ENCODE assay signal across 8 cellular contexts in the genomic region with DNA sequence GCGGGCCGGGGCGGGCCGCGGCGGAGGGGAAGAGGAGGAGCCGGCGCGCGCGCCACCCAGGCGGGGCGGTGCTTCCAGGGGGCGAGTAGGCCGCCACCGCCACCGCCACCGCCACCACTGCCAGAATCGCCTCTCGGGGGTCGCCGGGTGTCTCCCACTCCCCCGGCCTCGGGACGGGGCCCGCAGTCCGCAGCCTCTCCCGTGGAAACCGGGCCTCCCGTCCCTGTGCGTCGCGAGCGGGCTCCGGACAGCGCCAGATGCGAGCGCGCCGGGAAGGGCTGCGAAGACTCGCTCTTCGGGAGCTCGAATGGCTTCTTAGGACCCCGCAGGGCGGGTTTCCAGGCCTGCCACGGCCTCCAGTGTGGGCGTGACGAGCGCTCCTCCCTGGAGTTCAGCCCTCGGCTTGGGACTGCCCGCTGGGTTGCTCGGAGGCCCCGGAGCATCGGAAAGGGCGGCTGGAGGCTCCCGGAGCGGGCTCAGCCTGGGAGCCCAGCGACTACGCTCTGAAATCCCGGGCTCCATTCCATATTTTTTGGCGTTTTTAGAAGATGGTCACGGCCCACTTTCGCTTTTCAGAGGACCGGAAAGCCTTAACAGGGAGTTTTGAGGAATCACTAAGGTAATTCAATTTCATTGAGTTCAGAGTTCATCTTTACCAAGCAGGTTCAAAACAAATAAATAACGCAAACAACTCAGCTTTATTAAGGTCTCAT. TPM values are rescaled to one million over a fixed set of nuclear protein-coding genes. Genes with fewer than 3 reads are reported as not detected.
A peak's percentile ranks its signal among the peaks of the same experiment; 100 is the strongest.
DNase-seq lines count a peak whose midpoint lies in the region; ATAC-seq and TF ChIP-seq lines count a peak whose summit lies in the region.

No MANE protein-coding gene starts in this region.

- H2AFZ ChIP-seq in smooth muscle cell (ENCODE audit: low read depth) = peak overlapping the region; percentile 74

- H3K27me3 Mint-ChIP-seq in WTC11 (ENCODE audit: low read depth) = no peaks in the 10 kb centered on the region
- H3K27me3 Mint-ChIP-seq in immature natural killer cell (ENCODE audit: low read depth in 3 of 3) = peaks cover 4 to 14% (median 8%) of the 10 kb centered on the region in 3 donors

- H3K27ac ChIP-seq in caudate nucleus (ENCODE audit: low read depth, low read length) (peak overlapping the region; percentile 93), smooth muscle cell (ENCODE audit: low read depth) (peak overlapping the region; percentile 92)

- TF ChIP-seq CTCF in WTC11 (IDR thresholded peaks at IDR 0.05) (no peak), smooth muscle cell (IDR thresholded peaks at IDR 0.05; ENCODE audit: borderline replicate concordance, insufficient read depth, poor library complexity, severe bottlenecking) (no peak)

- H3K4me1 Mint-ChIP-seq in WTC11 = peaks cover 17% of the 10 kb centered on the region
- peaks cover 51 to 54% of the 10 kb centered on the region in 2 donors for H3K4me1 Mint-ChIP-seq in immature natural killer cell

- CTCF ChIA-PET in WTC11 (lab: Charles Lee) = interaction anchor here (1.1 kb wide), 1 partner anchor 27 kb away, joined by 3 read pairs; no protein-coding TSS in a partner anchor

- POLR2A ChIA-PET in WTC11 (lab: Charles Lee) = interaction anchor here (0.9 kb wide), 1 partner anchor 70 kb away, joined by 3 read pairs; no protein-coding TSS in a partner anchor

- H3K4me2 ChIP-seq in smooth muscle cell = peak overlapping the region; percentile 95

- H3K4me3 Mint-ChIP-seq in WTC11 (peak overlapping the region; percentile 73), immature natural killer cell (peak overlapping the region; percentile 89 to 94 (median 92))

- H3K27ac Mint-ChIP-seq in WTC11 (peak overlapping the region; percentile 72), immature natural killer cell (peak overlapping the region in 5 of 6 donors; percentile 59 to 86 (median 73))

- peak overlapping the region; percentile 85 for H3K4me3 ChIP-seq in smooth muscle cell

- ATAC-seq in GM18907 (IDR thresholded peaks at IDR 0.05; ENCODE audit: unreplicated experiment) (peak; percentile 90), HG03139 (IDR thresholded peaks at IDR 0.05; ENCODE audit: unreplicated experiment) (peak; percentile 77), WTC11 (peak; percentile 90)

- H4K20me1 ChIP-seq in smooth muscle cell (ENCODE audit: low read depth) = peaks cover 28% of the 10 kb centered on the region

- peaks cover 32% of the 10 kb centered on the region for H3K36me3 Mint-ChIP-seq in WTC11
- H3K36me3 Mint-ChIP-seq in immature natural killer cell = peaks cover 0 to 6% (median 0%) of the 10 kb centered on the region in 3 donors

- DNase-seq in AG08395 (ENCODE audit: low spot score) (peak; percentile 99), NCI-H2196 treated with DMSO at 0.1 percent for 48 hours (lab: John Stamatoyannopoulos, UW; ENCODE audit: unreplicated experiment) (peak; percentile 93), WTC11 (ENCODE audit: low spot score) (peak; percentile 94), caudate nucleus (lab: John Stamatoyannopoulos, UW) (peak; percentile 14 to 97 (median 92)), immature natural killer cell (peak; percentile 78 to 82 (median 81)), smooth muscle cell (lab: John Stamatoyannopoulos, UW; ENCODE audit: unreplicated experiment) (peak; percentile 92)

- H3K9ac ChIP-seq in smooth muscle cell (ENCODE audit: low read depth) = peak overlapping the region; percentile 91

- under 1% methylated on average over 48 of the region's 66 CpGs for WGBS in smooth muscle cell (ENCODE audit: low lambda C conversion rate)

- no peaks in the 10 kb centered on the region for H3K36me3 ChIP-seq in smooth muscle cell (ENCODE audit: low read depth)

- H3K9me3 ChIP-seq in smooth muscle cell (replicated peaks; ENCODE audit: low read depth) = no peaks in the 10 kb centered on the region

- no peaks in the 10 kb centered on the region for H3K27me3 ChIP-seq in smooth muscle cell (ENCODE audit: low read depth)

- peaks cover 30% of the 10 kb centered on the region for H3K79me2 ChIP-seq in smooth muscle cell (ENCODE audit: low read depth)

- H3K9me3 Mint-ChIP-seq in WTC11 (peaks cover 29% of the 10 kb centered on the region), immature natural killer cell (no peaks in the 10 kb centered on the region)

- peaks cover 12% of the 10 kb centered on the region for H3K4me1 ChIP-seq in smooth muscle cell (ENCODE audit: low read depth)

- H3F3A ChIP-seq in smooth muscle cell (ENCODE audit: low read depth) = no peaks in the 10 kb centered on the region

TF ChIP-seq in WTC11, 78 proteins besides CTCF, POLR2A, EP300 and RAD21 (continues in another document):
- TF ChIP-seq, protein P1, sequence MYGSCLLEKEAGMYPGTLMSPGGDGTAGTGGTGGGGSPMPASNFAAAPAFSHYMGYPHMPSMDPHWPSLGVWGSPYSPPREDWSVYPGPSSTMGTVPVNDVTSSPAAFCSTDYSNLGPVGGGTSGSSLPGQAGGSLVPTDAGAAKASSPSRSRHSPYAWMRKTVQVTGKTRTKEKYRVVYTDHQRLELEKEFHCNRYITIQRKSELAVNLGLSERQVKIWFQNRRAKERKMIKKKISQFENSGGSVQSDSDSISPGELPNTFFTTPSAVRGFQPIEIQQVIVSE (CRISPR knock-in tag; IDR thresholded peaks at IDR 0.05; ENCODE audit: borderline replicate concordance) = no peak
- TF ChIP-seq NR3C1 (CRISPR knock-in tag; conservative IDR thresholded peaks at IDR 0.05; ENCODE audit: low read depth) (no peak), ZNF671 (CRISPR knock-in tag; IDR thresholded peaks at IDR 0.05) (no peak), ZNF138 (CRISPR knock-in tag; conservative IDR thresholded peaks at IDR 0.05) (no peak), TCF7 (CRISPR knock-in tag; IDR thresholded peaks at IDR 0.05; ENCODE audit: low read depth) (no peak), ZNF263 (CRISPR knock-in tag; IDR thresholded peaks at IDR 0.05; ENCODE audit: low read depth) (no peak), TEAD1 (CRISPR knock-in tag; IDR thresholded peaks at IDR 0.05) (peak; percentile 62), JAZF1 (CRISPR knock-in tag; IDR thresholded peaks at IDR 0.05) (no peak), KAT7 (CRISPR knock-in tag; IDR thresholded peaks at IDR 0.05; ENCODE audit: borderline replicate concordance) (no peak), FOXJ3 (CRISPR knock-in tag; IDR thresholded peaks at IDR 0.05; ENCODE audit: borderline replicate concordance) (no peak), PRRX2 (CRISPR knock-in tag; IDR thresholded peaks at IDR 0.05) (0 out of 2 replicates have a peak, but pooled peaks have one; percentile 58), JUN (CRISPR knock-in tag; IDR thresholded peaks at IDR 0.05) (0 out of 2 replicates have a peak, but pooled peaks have one; percentile 28), OVOL2 (CRISPR knock-in tag; IDR thresholded peaks at IDR 0.05; ENCODE audit: borderline replicate concordance) (no peak)
- TF ChIP-seq, protein P2, sequence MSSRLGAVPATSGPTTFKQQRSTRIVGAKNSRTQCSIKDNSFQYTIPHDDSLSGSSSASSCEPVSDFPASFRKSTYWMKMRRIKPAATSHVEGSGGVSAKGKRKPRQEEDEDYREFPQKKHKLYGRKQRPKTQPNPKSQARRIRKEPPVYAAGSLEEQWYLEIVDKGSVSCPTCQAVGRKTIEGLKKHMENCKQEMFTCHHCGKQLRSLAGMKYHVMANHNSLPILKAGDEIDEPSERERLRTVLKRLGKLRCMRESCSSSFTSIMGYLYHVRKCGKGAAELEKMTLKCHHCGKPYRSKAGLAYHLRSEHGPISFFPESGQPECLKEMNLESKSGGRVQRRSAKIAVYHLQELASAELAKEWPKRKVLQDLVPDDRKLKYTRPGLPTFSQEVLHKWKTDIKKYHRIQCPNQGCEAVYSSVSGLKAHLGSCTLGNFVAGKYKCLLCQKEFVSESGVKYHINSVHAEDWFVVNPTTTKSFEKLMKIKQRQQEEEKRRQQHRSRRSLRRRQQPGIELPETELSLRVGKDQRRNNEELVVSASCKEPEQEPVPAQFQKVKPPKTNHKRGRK (CRISPR knock-in tag; IDR thresholded peaks at IDR 0.05; ENCODE audit: borderline replicate concordance) = no peak
- TF ChIP-seq, protein P3, sequence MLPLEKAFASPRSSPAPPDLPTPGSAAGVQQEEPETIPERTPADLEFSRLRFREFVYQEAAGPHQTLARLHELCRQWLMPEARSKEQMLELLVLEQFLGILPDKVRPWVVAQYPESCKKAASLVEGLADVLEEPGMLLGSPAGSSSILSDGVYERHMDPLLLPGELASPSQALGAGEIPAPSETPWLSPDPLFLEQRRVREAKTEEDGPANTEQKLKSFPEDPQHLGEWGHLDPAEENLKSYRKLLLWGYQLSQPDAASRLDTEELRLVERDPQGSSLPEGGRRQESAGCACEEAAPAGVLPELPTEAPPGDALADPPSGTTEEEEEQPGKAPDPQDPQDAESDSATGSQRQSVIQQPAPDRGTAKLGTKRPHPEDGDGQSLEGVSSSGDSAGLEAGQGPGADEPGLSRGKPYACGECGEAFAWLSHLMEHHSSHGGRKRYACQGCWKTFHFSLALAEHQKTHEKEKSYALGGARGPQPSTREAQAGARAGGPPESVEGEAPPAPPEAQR (CRISPR knock-in tag; IDR thresholded peaks at IDR 0.05) = no peak
- TF ChIP-seq, protein P4, sequence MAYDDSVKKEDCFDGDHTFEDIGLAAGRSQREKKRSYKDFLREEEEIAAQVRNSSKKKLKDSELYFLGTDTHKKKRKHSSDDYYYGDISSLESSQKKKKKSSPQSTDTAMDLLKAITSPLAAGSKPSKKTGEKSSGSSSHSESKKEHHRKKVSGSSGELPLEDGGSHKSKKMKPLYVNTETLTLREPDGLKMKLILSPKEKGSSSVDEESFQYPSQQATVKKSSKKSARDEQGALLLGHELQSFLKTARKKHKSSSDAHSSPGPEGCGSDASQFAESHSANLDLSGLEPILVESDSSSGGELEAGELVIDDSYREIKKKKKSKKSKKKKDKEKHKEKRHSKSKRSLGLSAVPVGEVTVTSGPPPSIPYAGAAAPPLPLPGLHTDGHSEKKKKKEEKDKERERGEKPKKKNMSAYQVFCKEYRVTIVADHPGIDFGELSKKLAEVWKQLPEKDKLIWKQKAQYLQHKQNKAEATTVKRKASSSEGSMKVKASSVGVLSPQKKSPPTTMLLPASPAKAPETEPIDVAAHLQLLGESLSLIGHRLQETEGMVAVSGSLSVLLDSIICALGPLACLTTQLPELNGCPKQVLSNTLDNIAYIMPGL (CRISPR knock-in tag; IDR thresholded peaks at IDR 0.05) = peak; percentile 87; the same call in 1 of the 2 replicates

RNA-seq across cellular contexts. Expression of a gene that starts 0.4 kb away (rescaled TPM):
- total RNA-seq in WTC11 (2021) (48.4 to 51.8 TPM (median 49.5 TPM) in 3 replicates), smooth muscle cell (33.3 and 34.5 TPM in 2 replicates)
- polyA plus RNA-seq in immature natural killer cell (10 to 100 TPM; 37.7 to 45.6 (median 39.2) TPM), smooth muscle cell (39.2 and 47.4 TPM in 2 replicates)

RNA-seq across cellular contexts. Expression of a gene that starts 47.8 kb away (rescaled TPM):
- 2.2 to 2.6 TPM (median 2.3 TPM) in 3 replicates for total RNA-seq in WTC11 (2021)
- polyA plus RNA-seq in immature natural killer cell = 1 to 10 TPM; 5.1 to 8.0 (median 5.7) TPM
- total RNA-seq in smooth muscle cell = 0.85 and 0.94 TPM in 2 replicates
- 0.50 TPM in 1 of 2 replicates, not detected in the other for polyA plus RNA-seq in smooth muscle cell

RNA-seq across cellular contexts. Expression of a gene that starts 54.9 kb away (rescaled TPM):
- total RNA-seq in WTC11 (2021) = 37.8 to 44.1 TPM (median 42.8 TPM) in 3 replicates
- polyA plus RNA-seq in immature natural killer cell = 10 to 100 TPM; 63.5 to 99.1 (median 75.5) TPM
- total RNA-seq in smooth muscle cell = 37.4 and 41.5 TPM in 2 replicates
- polyA plus RNA-seq in smooth muscle cell = 21.3 and 32.9 TPM in 2 replicates

Comparison
In these comparisons a context has a peak if more than half of its experiments do, and no peak if none do; other contexts are left out.
1. Peak in every context shown above with its lines: DNase-seq, ATAC-seq, H3K4me3 ChIP-seq and H3K27ac ChIP-seq.